20 cellular contexts compared by ENCODE assay signal in genomic region chr7:100021297-100021696, GRCh38. TPM values are rescaled to one million over a fixed set of nuclear protein-coding genes. Genes with fewer than 3 reads are reported as not detected.
DNase-seq lines count a peak whose midpoint lies in the region; ATAC-seq and TF ChIP-seq lines count a peak whose summit lies in the region.
"Had no signal": no experiment of that assay in that cellular context is flagged by ENCODE, and none has a peak within 500 bp of the region (broad histone marks: within the 10 kb centered on the region; RNA-seq: fewer than 3 reads in every experiment).

No MANE protein-coding gene starts in this region.

- peak overlapping the region in 52 of 59 donors; percentile 1 to 100 (median 58) for H3K27ac ChIP-seq in dorsolateral prefrontal cortex
- H3K27ac ChIP-seq: hepatocyte had no signal

- peak overlapping the region; percentile 88 for H3K27ac Mint-ChIP-seq in activated T-cell treated with anti-CD3 and anti-CD28 coated beads, Interleukin-2, amount 50 U/mL, for 72 hours
- peak overlapping the region in 1 of 2 donors; percentile 65 for H3K27ac Mint-ChIP-seq in stimulated activated naive CD8-positive, alpha-beta T cell treated with anti-CD3 and anti-CD28 coated beads, Interleukin-15, amount 100 ng/mL, for 72 hours
- H3K27ac Mint-ChIP-seq: stimulated activated memory B cell treated with anti-CD40 and anti-IgM and Interleukin-4, amounts not matched to agents 10 μg/mL and 1 μg/mL and 100 μg/mL, for 72 hours; T-helper 2 cell treated with Interferon-gamma antibody and Interleukin-4, amounts not matched to agents 5 μg/mL and 100 μg/mL, for 36 hours had no signal

- no peaks in the 10 kb centered on the region for H3K9me3 Mint-ChIP-seq in activated T-cell treated with anti-CD3 and anti-CD28 coated beads, Interleukin-2, amount 50 U/mL, for 72 hours
- no peaks in the 10 kb centered on the region for H3K9me3 Mint-ChIP-seq in stimulated activated naive CD8-positive, alpha-beta T cell treated with anti-CD3 and anti-CD28 coated beads, Interleukin-15, amount 100 ng/mL, for 72 hours
- H3K9me3 Mint-ChIP-seq: stimulated activated memory B cell treated with anti-CD40 and anti-IgM and Interleukin-4, amounts not matched to agents 10 μg/mL and 1 μg/mL and 100 μg/mL, for 72 hours; T-helper 2 cell treated with Interferon-gamma antibody and Interleukin-4, amounts not matched to agents 5 μg/mL and 100 μg/mL, for 36 hours had no signal

- DNase-seq in activated T-cell treated with anti-CD3 and anti-CD28 coated beads, Interleukin-2, amount 50 U/mL, for 72 hours, result peak in 1 of 2 donors; percentile 24
- DNase-seq in activated T-cell treated with anti-CD3 and anti-CD28 coated beads for 4 hours, result no peak
- peak; percentile 30 for DNase-seq in NB4 (ENCODE audit: low read depth)
- DNase-seq in dorsolateral prefrontal cortex, result no peak
- peak in 1 of 2 donors; percentile 16 for DNase-seq in stimulated activated naive CD8-positive, alpha-beta T cell treated with anti-CD3 and anti-CD28 coated beads, Interleukin-15, amount 100 ng/mL, for 72 hours
- DNase-seq in NCI-H2107 (lab: John Stamatoyannopoulos, UW), result no peak
- DNase-seq in putamen (ENCODE audit: low spot score), result no peak
- DNase-seq in stimulated activated CD4-positive, alpha-beta T cell treated with anti-CD3 and anti-CD28 coated beads, Interleukin-2, amount 100 ng/mL, for 24 hours, result no peak
- DNase-seq: anterior cingulate cortex; cortex of kidney; EL; kidney; mesenchymal stem cell; NK-92 treated with Interleukin-12 subunit alpha and Interleukin-12 subunit beta, amount 100 ng/mL, for 24 hours; occipital lobe; SHP77 had no signal

- TF ChIP-seq CTCF in NB4 (IDR thresholded peaks at IDR 0.05; ENCODE audit: low read depth, low read length) (no peak), dorsolateral prefrontal cortex (IDR thresholded peaks at IDR 0.05 in 54 of 56, conservative IDR thresholded peaks at IDR 0.05 in 2 of 56; ENCODE audit: low read depth in 1 of 56, partially characterized antibody in 56 of 56) (no peak)

- H3K27me3 ChIP-seq in dorsolateral prefrontal cortex, result no peaks in the 10 kb centered on the region
- H3K27me3 ChIP-seq: hepatocyte had no signal

- peaks cover 15 to 41% of the 10 kb centered on the region in 2 donors for H3K36me3 Mint-ChIP-seq in activated T-cell treated with anti-CD3 and anti-CD28 coated beads, Interleukin-2, amount 50 U/mL, for 72 hours (ENCODE audit: insufficient read depth in 2 of 2)

- peak overlapping the region; percentile 17 to 57 for H3K4me3 Mint-ChIP-seq in activated T-cell treated with anti-CD3 and anti-CD28 coated beads, Interleukin-2, amount 50 U/mL, for 72 hours
- H3K4me3 Mint-ChIP-seq in stimulated activated naive CD8-positive, alpha-beta T cell treated with anti-CD3 and anti-CD28 coated beads, Interleukin-15, amount 100 ng/mL, for 72 hours, result peak overlapping the region; percentile 15 to 28
- H3K4me3 Mint-ChIP-seq: stimulated activated memory B cell treated with anti-CD40 and anti-IgM and Interleukin-4, amounts not matched to agents 10 μg/mL and 1 μg/mL and 100 μg/mL, for 72 hours; T-helper 2 cell treated with Interferon-gamma antibody and Interleukin-4, amounts not matched to agents 5 μg/mL and 100 μg/mL, for 36 hours had no signal

- H3K4me1 Mint-ChIP-seq in activated T-cell treated with anti-CD3 and anti-CD28 coated beads, Interleukin-2, amount 50 U/mL, for 72 hours (ENCODE audit: low read depth), result peaks cover 73% of the 10 kb centered on the region
- H3K4me1 Mint-ChIP-seq in stimulated activated naive CD8-positive, alpha-beta T cell treated with anti-CD3 and anti-CD28 coated beads, Interleukin-15, amount 100 ng/mL, for 72 hours, result peaks cover 72% of the 10 kb centered on the region

- no peak overlapping the region for H3K4me3 ChIP-seq in NB4 (ENCODE audit: low read depth, low read length)
- H3K4me3 ChIP-seq in dorsolateral prefrontal cortex, result no peak overlapping the region
- H3K4me3 ChIP-seq: hepatocyte, skin epidermis had no signal

- no peaks in the 10 kb centered on the region for H3K27me3 Mint-ChIP-seq in activated T-cell treated with anti-CD3 and anti-CD28 coated beads, Interleukin-2, amount 50 U/mL, for 72 hours (ENCODE audit: low read depth)
- no peaks in the 10 kb centered on the region for H3K27me3 Mint-ChIP-seq in stimulated activated naive CD8-positive, alpha-beta T cell treated with anti-CD3 and anti-CD28 coated beads, Interleukin-15, amount 100 ng/mL, for 72 hours
- H3K27me3 Mint-ChIP-seq: stimulated activated memory B cell treated with anti-CD40 and anti-IgM and Interleukin-4, amounts not matched to agents 10 μg/mL and 1 μg/mL and 100 μg/mL, for 72 hours had no signal

- no peak for TF ChIP-seq POLR2A in NB4 (IDR thresholded peaks at IDR 0.05; ENCODE audit: extremely low read depth, insufficient read length)

- peak; percentile 45 to 47 for ATAC-seq in activated T-cell treated with anti-CD3 and anti-CD28 coated beads, Interleukin-2, amount 50 U/mL, for 72 hours (replicated peaks in 1 of 2)
- ATAC-seq in stimulated activated naive CD8-positive, alpha-beta T cell treated with anti-CD3 and anti-CD28 coated beads, Interleukin-15, amount 100 ng/mL, for 72 hours, result peak; percentile 84
- ATAC-seq: stimulated activated memory B cell treated with anti-CD40 and anti-IgM and Interleukin-4, amounts not matched to agents 10 μg/mL and 1 μg/mL and 100 μg/mL, for 72 hours had no signal

- intact Hi-C loops in dorsolateral prefrontal cortex (cut with DNase I), result no loop called here

RNA-seq across cellular contexts. Expression of gene ZKSCAN1, which starts 5.9 kb away (rescaled TPM):
- 10 to 100 TPM; 70.3 to 78.2 TPM for total RNA-seq in activated T-cell treated with anti-CD3 and anti-CD28 coated beads, Interleukin-2, amount 50 U/mL, for 72 hours
- 100 to 1,000 TPM in 118 of 120 experiments, 10 to 100 TPM in 2; 96.1 to 181 (median 132) TPM for total RNA-seq in dorsolateral prefrontal cortex

RNA-seq across cellular contexts. Expression of gene ZSCAN21, which starts 28.3 kb away (rescaled TPM):
- 10 to 100 TPM in 1 of 2 donors, 1 to 10 TPM in 1; 8.4 to 12.4 TPM for total RNA-seq in activated T-cell treated with anti-CD3 and anti-CD28 coated beads, Interleukin-2, amount 50 U/mL, for 72 hours
- 10 to 100 TPM in 107 of 120 experiments, 1 to 10 TPM in 13; 8.2 to 18.7 (median 13.4) TPM for total RNA-seq in dorsolateral prefrontal cortex

RNA-seq across cellular contexts. Expression of gene AZGP1, which starts 45.5 kb away (rescaled TPM):
- not detected for total RNA-seq in activated T-cell treated with anti-CD3 and anti-CD28 coated beads, Interleukin-2, amount 50 U/mL, for 72 hours
- total RNA-seq in dorsolateral prefrontal cortex, result 100 to 1,000 TPM in 1 of 120 experiments, 10 to 100 TPM in 92, 1 to 10 TPM in 27; 3.4 to 103 (median 21.2) TPM
- total RNA-seq: occipital lobe had no signal

Comparison
In these comparisons a context has a peak if more than half of its experiments do, and no peak if none do; other contexts are left out.
1. RNA of gene AZGP1, which starts 45.5 kb away (total RNA-seq): 3.4 to 103 TPM in dorsolateral prefrontal cortex; not detected in activated T-cell treated with anti-CD3 and anti-CD28 coated beads, Interleukin-2, amount 50 U/mL, for 72 hours; every median in the first group is over 4 times any median in the second.